8 cellular contexts compared by ENCODE assay signal in the genomic region with DNA sequence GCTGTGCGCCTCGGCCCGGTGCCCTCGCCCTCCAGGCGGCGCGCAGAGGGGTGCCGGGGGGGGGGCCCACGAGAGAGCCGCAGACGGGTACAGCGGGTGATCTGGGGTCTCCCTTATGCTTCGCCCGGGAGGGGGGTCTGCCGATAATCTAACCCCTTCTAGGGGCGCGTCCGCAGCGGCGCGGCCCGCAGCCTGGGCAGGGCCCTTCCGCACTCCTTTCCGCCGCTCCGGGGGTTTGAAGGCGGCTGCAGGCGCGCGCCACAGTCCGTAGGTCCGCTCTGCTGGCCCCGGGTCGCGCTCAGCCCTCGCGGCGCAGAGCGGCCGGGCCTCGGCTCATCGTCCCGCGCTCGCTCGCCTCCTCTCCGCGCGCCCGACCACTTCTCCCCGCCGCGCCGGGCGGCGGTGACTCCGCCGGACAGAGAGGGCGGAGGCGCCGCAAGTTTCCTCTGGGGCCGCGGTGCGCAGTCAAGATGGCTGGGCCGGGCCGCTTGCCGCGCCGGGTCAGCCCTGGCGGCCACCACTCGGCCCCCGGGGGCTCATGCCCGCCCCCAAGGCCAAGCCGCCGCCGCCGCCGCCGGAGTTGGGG. TPM values are rescaled to one million over a fixed set of nuclear protein-coding genes. Genes with fewer than 3 reads are reported as not detected.
A peak's percentile ranks its signal among the peaks of the same experiment; 100 is the strongest.
DNase-seq lines count a peak whose midpoint lies in the region; ATAC-seq, FAIRE-seq and TF ChIP-seq lines count a peak whose summit lies in the region.

No MANE protein-coding gene starts in this region.

- no peak overlapping the region for H3K27ac Mint-ChIP-seq in activated naive CD4-positive, alpha-beta T cell treated with anti-CD3 and anti-CD28 coated beads, Interleukin-2, amount 50 U/mL, for 24 hours
- H3K27ac Mint-ChIP-seq in chondrocyte (ENCODE audit: unreplicated experiment) = no peak overlapping the region

- H3K36me3 Mint-ChIP-seq in activated naive CD4-positive, alpha-beta T cell treated with anti-CD3 and anti-CD28 coated beads, Interleukin-2, amount 50 U/mL, for 24 hours = no peaks in the 10 kb centered on the region
- peaks cover 14% of the 10 kb centered on the region for H3K36me3 Mint-ChIP-seq in chondrocyte (ENCODE audit: low read depth)

- peaks cover 21% of the 10 kb centered on the region for H3K27me3 Mint-ChIP-seq in activated naive CD4-positive, alpha-beta T cell treated with anti-CD3 and anti-CD28 coated beads, Interleukin-2, amount 50 U/mL, for 24 hours
- no peaks in the 10 kb centered on the region for H3K27me3 Mint-ChIP-seq in chondrocyte (ENCODE audit: low read depth)

- peaks cover 5% of the 10 kb centered on the region for H3K4me1 ChIP-seq in NT2/D1 (ENCODE audit: insufficient read depth, insufficient read length)
- peaks cover 0 to 19% of the 10 kb centered on the region in 2 donors for H3K4me1 ChIP-seq in lung (ENCODE audit: control insufficient read depth in 2 of 2, insufficient read depth in 2 of 2, low read length in 2 of 2)

- peaks cover 41% of the 10 kb centered on the region for H3K4me1 Mint-ChIP-seq in activated naive CD4-positive, alpha-beta T cell treated with anti-CD3 and anti-CD28 coated beads, Interleukin-2, amount 50 U/mL, for 24 hours
- H3K4me1 Mint-ChIP-seq in chondrocyte (ENCODE audit: low read depth) = peaks cover 42% of the 10 kb centered on the region

- no peak for FAIRE-seq in urothelium cell line (lab: Jason Lieb, UNC)

- H3K4me3 ChIP-seq in NT2/D1 (ENCODE audit: insufficient read length, low read depth) = peak overlapping the region; percentile 61
- H3K4me3 ChIP-seq in lung = peak overlapping the region; percentile 43

- peak; percentile 29 for TF ChIP-seq CTCF in chondrocyte (IDR thresholded peaks at IDR 0.05)
- no peak for TF ChIP-seq CTCF in lung (IDR thresholded peaks at IDR 0.05; ENCODE audit: control extremely low read depth, extremely low read depth)

- peak overlapping the region; percentile 84 for H3K4me3 Mint-ChIP-seq in activated naive CD4-positive, alpha-beta T cell treated with anti-CD3 and anti-CD28 coated beads, Interleukin-2, amount 50 U/mL, for 24 hours
- H3K4me3 Mint-ChIP-seq in chondrocyte (ENCODE audit: unreplicated experiment) = peak overlapping the region; percentile 82

- H3K9me3 Mint-ChIP-seq in activated naive CD4-positive, alpha-beta T cell treated with anti-CD3 and anti-CD28 coated beads, Interleukin-2, amount 50 U/mL, for 24 hours = no peaks in the 10 kb centered on the region
- no peaks in the 10 kb centered on the region for H3K9me3 Mint-ChIP-seq in chondrocyte (ENCODE audit: low read depth)

- peaks cover 22% of the 10 kb centered on the region for H3K27me3 ChIP-seq in NT2/D1 (ENCODE audit: insufficient read depth, insufficient read length)
- H3K27me3 ChIP-seq in lung (ENCODE audit: control insufficient read depth, insufficient read depth) = no peaks in the 10 kb centered on the region

- H3K9me3 ChIP-seq in NT2/D1 (ENCODE audit: insufficient read depth, low read length) (peaks cover 7% of the 10 kb centered on the region; the same call in 1 of the 2 replicates), lung (ENCODE audit: control insufficient read depth in 2 of 2, insufficient read depth in 1 of 2, low read length in 1 of 2) (peaks cover 0 to 5% of the 10 kb centered on the region in 2 donors)

- DNase-seq in activated naive CD4-positive, alpha-beta T cell treated with Interleukin-2 at 50 U/mL for 16 hours = no peak
- DNase-seq in NT2/D1 (ENCODE audit: low read depth, low spot score) (no peak), chondrocyte (ENCODE audit: low spot score) (no peak), lung (ENCODE audit: low spot score) (no peak), urothelium cell line (ENCODE audit: low spot score) (peak; percentile 33), cerebellar nuclear complex (lab: John Stamatoyannopoulos, UW) (no peak)

- peak overlapping the region; percentile 89 to 95 for H3K27ac ChIP-seq in lung (ENCODE audit: low read depth in 1 of 2, low read length in 1 of 2)

- H3K36me3 ChIP-seq in NT2/D1 (ENCODE audit: insufficient read depth, insufficient read length, low read length) = peaks cover 7% of the 10 kb centered on the region
- no peaks in the 10 kb centered on the region for H3K36me3 ChIP-seq in lung (ENCODE audit: control insufficient read depth in 2 of 2, insufficient read depth in 2 of 2, low read length in 2 of 2)

- H3K9ac ChIP-seq in NT2/D1 (ENCODE audit: insufficient read length, low read depth) = peak overlapping the region; percentile 90

- WGBS in lung, 2 donors = 0 to 1% methylated on average over 60 to 79 of the region's 79 CpGs

- ATAC-seq in HG02610 (IDR thresholded peaks at IDR 0.05; ENCODE audit: unreplicated experiment) (peak; percentile 13), lung (ENCODE audit: insufficient read depth, low FRiP score) (peak; percentile 13)

RNA-seq across cellular contexts. Expression of gene FZD8, which starts 0.6 kb away (rescaled TPM):
- total RNA-seq in chondrocyte = 86.9 to 163 TPM (median 89.5 TPM) in 3 replicates
- total RNA-seq in lung = 10 to 100 TPM in 1 of 2 donors, 1 to 10 TPM in 1; 7.4 to 20.8 TPM
- polyA plus RNA-seq in lung = 1 to 10 TPM; 6.5 to 7.7 TPM

RNA-seq across cellular contexts. Expression of gene GJD4, which starts 36.4 kb away (rescaled TPM):
- total RNA-seq in chondrocyte (not detected in 3 replicates), lung (not detected)
- under 1 TPM in 1 of 2 donors, not detected in 1; 0.07 TPM for polyA plus RNA-seq in lung
